ENCODE assay signal across 19 cellular contexts in genomic region chr3:37970802-37971201, GRCh38. TPM values are rescaled to one million over a fixed set of nuclear protein-coding genes. Genes with fewer than 3 reads are reported as not detected.
DNase-seq lines count a peak whose midpoint lies in the region; TF ChIP-seq lines count a peak whose summit lies in the region.
"Had no signal": no experiment of that assay in that cellular context is flagged by ENCODE, and none has a peak within 500 bp of the region (broad histone marks: within the 10 kb centered on the region; RNA-seq: fewer than 3 reads in every experiment).

No MANE protein-coding gene starts in this region.

- H3K36me3 ChIP-seq in stomach, result peaks cover 0 to 41% (median 28%) of the 10 kb centered on the region in 4 donors

- H3K27ac ChIP-seq in angular gyrus (ENCODE audit: low read depth, low read length) (peak overlapping the region; percentile 34), cingulate gyrus (ENCODE audit: low read depth, low read length) (peak overlapping the region; percentile 70), stomach (peak overlapping the region in 1 of 5 donors; percentile 70)
- H3K27ac ChIP-seq: BLaER1, RWPE1 had no signal

- no peak for TF ChIP-seq CTCF in stomach (IDR thresholded peaks at IDR 0.05)

- no peak for TF ChIP-seq EP300 in stomach (IDR thresholded peaks at IDR 0.05)

- WGBS in stomach, 5 donors, result 48 to 88% (median 53%) methylated on average over 1 to 5 of the region's 5 CpGs

- H3K4me1 ChIP-seq in stomach, result peaks cover 29 to 58% (median 44%) of the 10 kb centered on the region in 4 donors

- TF ChIP-seq POLR2A in stomach (IDR thresholded peaks at IDR 0.05), result no peak

- no peaks in the 10 kb centered on the region for H3K9me3 ChIP-seq in stomach
- H3K9me3 ChIP-seq: BLaER1 had no signal

- no peaks in the 10 kb centered on the region for H3K27me3 ChIP-seq in stomach
- H3K27me3 ChIP-seq: BLaER1 had no signal

- H3K4me3 ChIP-seq in stomach, result no peak overlapping the region
- H3K4me3 ChIP-seq: BLaER1 had no signal

- intact Hi-C loops in stomach (cut with DNase I; ENCODE audit: low total_unique reads), result no loop called here

- DNase-seq in mesenteric fat pad (ENCODE audit: low spot score) (peak; percentile 71), stomach (peak; percentile 70), NCI-H526 treated with DMSO at 0.1 percent for 48 hours (lab: John Stamatoyannopoulos, UW) (no peak), NCI-H82 (lab: John Stamatoyannopoulos, UW) (no peak)
- DNase-seq in activated naive CD4-positive, alpha-beta T cell treated with anti-CD3 and anti-CD28 coated beads, Interleukin-2, amount 50 U/mL, for 16 hours, result no peak
- DNase-seq: CD4-positive, alpha-beta T cell; COR-L47; DMS79; Kasumi-1; MM.1S; NCI-H1048; NCI-H1417 treated with DMSO at 0.1 percent for 48 hours; NCI-H187; NK-92 treated with Interleukin-12 subunit alpha and Interleukin-12 subunit beta, amount 100 ng/mL, for 24 hours; SHP77 treated with DMSO at 0.1 percent for 48 hours had no signal

RNA-seq across cellular contexts. Expression of gene VILL, which starts 19.8 kb away (rescaled TPM):
- total RNA-seq in mesenteric fat pad (4.3 TPM), stomach (100 to 1,000 TPM in 2 of 5 donors, 10 to 100 TPM in 3; 59.8 to 191 (median 86.8) TPM)
- polyA plus RNA-seq in stomach, result 100 to 1,000 TPM in 1 of 3 donors, 10 to 100 TPM in 2; 24.1 to 202 (median 43.7) TPM

RNA-seq across cellular contexts. Expression of gene PLCD1, which starts 58.6 kb away (rescaled TPM):
- 18.5 TPM for total RNA-seq in mesenteric fat pad
- 10 to 100 TPM in 4 of 5 donors, 1 to 10 TPM in 1; 8.2 to 73.9 (median 15.6) TPM for total RNA-seq in stomach
- 10 to 100 TPM in 2 of 3 donors, 1 to 10 TPM in 1; 9.8 to 27.1 (median 11.3) TPM for polyA plus RNA-seq in stomach

Comparison
In these comparisons a context has a peak if more than half of its experiments do, and no peak if none do; other contexts are left out.
1. DNase-seq: peak in mesenteric fat pad (single experiment) and stomach (single experiment); none in activated naive CD4-positive, alpha-beta T cell treated with anti-CD3 and anti-CD28 coated beads, Interleukin-2, amount 50 U/mL, for 16 hours (single experiment), NCI-H526 treated with DMSO at 0.1 percent for 48 hours (single experiment) and NCI-H82 (single experiment).
2. RNA of gene VILL, which starts 19.8 kb away (total RNA-seq): 59.8 to 191 TPM in stomach; 4.3 TPM in mesenteric fat pad (single experiment); every median in the first group is over 10 times any median in the second.